16 cellular contexts compared by ENCODE assay signal in genomic region chr1:13820456-13820855, GRCh38.
A peak's percentile ranks its signal among the peaks of the same experiment; 100 is the strongest.
DNase-seq lines count a peak whose midpoint lies in the region; ATAC-seq and TF ChIP-seq lines count a peak whose summit lies in the region.
"Had no signal": no experiment of that assay in that cellular context is flagged by ENCODE, and none has a peak within 500 bp of the region (broad histone marks: within the 10 kb centered on the region; RNA-seq: fewer than 3 reads in every experiment).

No MANE protein-coding gene starts in this region.

- H3K27ac ChIP-seq in coronary artery (no peak overlapping the region), upper lobe of right lung (no peak overlapping the region)
- H3K27ac ChIP-seq: 22Rv1, A549, C4-2B, GM23248 had no signal

- intact Hi-C loops in upper lobe of right lung (cut with DNase I): no loop called here

- H3K27me3 ChIP-seq in upper lobe of right lung: no peaks in the 10 kb centered on the region

- DNase-seq in activated T-cell treated with anti-CD3 and anti-CD28 coated beads, Interleukin-2, amount 50 U/mL, for 24 hours: no peak
- DNase-seq in activated T-cell treated with anti-CD3 and anti-CD28 coated beads for 4 hours (no peak), coronary artery (ENCODE audit: low spot score) (peak; percentile 62), mesenteric fat pad (ENCODE audit: low spot score) (peak; percentile 60), upper lobe of right lung (peak; percentile 54), T1000 (lab: John Stamatoyannopoulos, UW) (no peak), KG1 (lab: John Stamatoyannopoulos, UW) (no peak), NOMO-1 treated with dmso at 0.1 percent for 144 hours (lab: John Stamatoyannopoulos, UW; ENCODE audit: unreplicated experiment) (no peak)
- DNase-seq: AML-193; Caco-2; CD4-positive, alpha-beta T cell; GM23248; HCEC 1CT had no signal

- H3K4me1 ChIP-seq in upper lobe of right lung: no peaks in the 10 kb centered on the region
- H3K4me1 ChIP-seq: A549, Caco-2 had no signal

- peak; percentile 31 for ATAC-seq in upper lobe of right lung
- ATAC-seq: A549 had no signal

- H3K4me1 Mint-ChIP-seq in activated T-cell treated with anti-CD3 and anti-CD28 coated beads, Interleukin-2, amount 50 U/mL, for 24 hours (ENCODE audit: low read depth): no peaks in the 10 kb centered on the region

- no peak overlapping the region for H3K4me3 ChIP-seq in coronary artery
- no peak overlapping the region for H3K4me3 ChIP-seq in upper lobe of right lung
- H3K4me3 ChIP-seq: A549, GM23248 had no signal

- no peak overlapping the region for H3K4me3 Mint-ChIP-seq in activated T-cell treated with anti-CD3 and anti-CD28 coated beads, Interleukin-2, amount 50 U/mL, for 24 hours
- H3K4me3 Mint-ChIP-seq: CD4-positive, alpha-beta T cell had no signal

- H3K27me3 Mint-ChIP-seq in activated T-cell treated with anti-CD3 and anti-CD28 coated beads, Interleukin-2, amount 50 U/mL, for 24 hours: no peaks in the 10 kb centered on the region
- H3K27me3 Mint-ChIP-seq: CD4-positive, alpha-beta T cell had no signal

- no peaks in the 10 kb centered on the region for H3K9me3 ChIP-seq in upper lobe of right lung
- H3K9me3 ChIP-seq: A549, Caco-2 had no signal

- no peaks in the 10 kb centered on the region for H3K9me3 Mint-ChIP-seq in activated T-cell treated with anti-CD3 and anti-CD28 coated beads, Interleukin-2, amount 50 U/mL, for 24 hours
- H3K9me3 Mint-ChIP-seq: CD4-positive, alpha-beta T cell had no signal

- no peak for TF ChIP-seq CTCF in coronary artery (IDR thresholded peaks at IDR 0.05)
- TF ChIP-seq CTCF in upper lobe of right lung (IDR thresholded peaks at IDR 0.05): no peak

- H3K27ac Mint-ChIP-seq in activated T-cell treated with anti-CD3 and anti-CD28 coated beads, Interleukin-2, amount 50 U/mL, for 24 hours: peak overlapping the region; percentile 8
- H3K27ac Mint-ChIP-seq: CD4-positive, alpha-beta T cell had no signal

- peaks cover 42% of the 10 kb centered on the region for H3K36me3 Mint-ChIP-seq in activated T-cell treated with anti-CD3 and anti-CD28 coated beads, Interleukin-2, amount 50 U/mL, for 24 hours (ENCODE audit: low read depth)

- peaks cover 22% of the 10 kb centered on the region for H3K36me3 ChIP-seq in upper lobe of right lung

Comparison
In these comparisons a context has a peak if more than half of its experiments do, and no peak if none do; other contexts are left out.
1. DNase-seq: peak in coronary artery (single experiment), mesenteric fat pad (single experiment) and upper lobe of right lung (single experiment); none in activated T-cell treated with anti-CD3 and anti-CD28 coated beads, Interleukin-2, amount 50 U/mL, for 24 hours (single experiment), activated T-cell treated with anti-CD3 and anti-CD28 coated beads for 4 hours (single experiment), T1000 (single experiment), KG1 (single experiment) and NOMO-1 treated with dmso at 0.1 percent for 144 hours (single experiment).